ENCODE assay signal across 22 cellular contexts in genomic region chr14:34420547-34421150, GRCh38.
"Had no signal": no experiment of that assay in that cellular context is flagged by ENCODE, and none has a peak within 500 bp of the region (broad histone marks: within the 10 kb centered on the region; RNA-seq: fewer than 3 reads in every experiment).

No MANE protein-coding gene starts in this region.

- H3K4me3 Mint-ChIP-seq: activated CD4-positive, alpha-beta T cell treated with anti-CD3 and anti-CD28 coated beads, Interleukin-2, amount 10 ng/mL, durations not matched to agents 7 days and 5 days; activated CD8-positive, alpha-beta memory T cell treated with anti-CD3 and anti-CD28 coated beads, Interleukin-2, amount 10 ng/mL, durations not matched to agents 7 days and 5 days; activated CD8-positive, alpha-beta T cell treated with anti-CD3 and anti-CD28 coated beads for 36 hours; activated naive CD4-positive, alpha-beta T cell treated with anti-CD3 and anti-CD28 coated beads, Interleukin-2, amount 50 U/mL, for 24 hours; naive thymus-derived CD4-positive, alpha-beta T cell; neural crest cell; T-helper 2 cell treated with Interferon-gamma antibody and Interleukin-4, amounts not matched to agents 5 μg/mL and 100 μg/mL, for 36 hours had no signal

- ATAC-seq: activated CD8-positive, alpha-beta memory T cell treated with anti-CD3 and anti-CD28 coated beads, Interleukin-2, amount 10 ng/mL, durations not matched to agents 7 days and 5 days; activated CD8-positive, alpha-beta T cell treated with anti-CD3 and anti-CD28 coated beads for 36 hours; body of pancreas; left lung; naive thymus-derived CD4-positive, alpha-beta T cell; stimulated activated naive CD8-positive, alpha-beta T cell treated with anti-CD3 and anti-CD28 coated beads, Interleukin-15, Interleukin-2, amounts not matched to agents 100 U/mL and 50 U/mL, for 24 hours; upper lobe of right lung had no signal

- H3K4me1 Mint-ChIP-seq: activated CD4-positive, alpha-beta T cell treated with anti-CD3 and anti-CD28 coated beads, Interleukin-2, amount 10 ng/mL, durations not matched to agents 7 days and 5 days; activated CD8-positive, alpha-beta memory T cell treated with anti-CD3 and anti-CD28 coated beads, Interleukin-2, amount 10 ng/mL, durations not matched to agents 7 days and 5 days; activated naive CD4-positive, alpha-beta T cell treated with anti-CD3 and anti-CD28 coated beads, Interleukin-2, amount 50 U/mL, for 24 hours; neural crest cell had no signal

- DNase-seq: activated CD4-positive, alpha-beta T cell treated with anti-CD3 and anti-CD28 coated beads, Interleukin-2, amount 10 ng/mL, durations not matched to agents 7 days and 5 days; activated CD4-positive, CD25-positive, alpha-beta regulatory T cell treated with anti-CD3 and anti-CD28 coated beads, Interleukin-2, amount 50 U/mL, for 72 hours; activated CD8-positive, alpha-beta memory T cell treated with anti-CD3 and anti-CD28 coated beads, Interleukin-2, amount 10 ng/mL, durations not matched to agents 7 days and 5 days; activated CD8-positive, alpha-beta T cell treated with anti-CD3 and anti-CD28 coated beads for 36 hours; activated gamma-delta T cell treated with Interleukin-2 at 50 U/mL for 16 hours; activated T-cell treated with anti-CD3 and anti-CD28 coated beads for 4 hours; anterior cingulate cortex; body of pancreas; foreskin fibroblast; kidney glomerular epithelial cell; left lung; naive thymus-derived CD4-positive, alpha-beta T cell; spleen; stimulated activated CD4-positive, alpha-beta T cell treated with anti-CD3 and anti-CD28 coated beads, Interleukin-4, amount 100 ng/mL, for 24 hours; stimulated activated naive CD8-positive, alpha-beta T cell treated with anti-CD3 and anti-CD28 coated beads, Interleukin-15, Interleukin-2, amounts not matched to agents 100 U/mL and 50 U/mL, for 24 hours; thyroid gland; upper lobe of right lung had no signal

- H3K4me3 ChIP-seq: body of pancreas, left lung, lung, spleen, thyroid gland, upper lobe of right lung had no signal

- H3K27me3 ChIP-seq: body of pancreas, left lung, spleen, thyroid gland, upper lobe of right lung had no signal

- H3K4me1 ChIP-seq: left lung, spleen, thyroid gland, upper lobe of right lung had no signal

- H3K36me3 Mint-ChIP-seq: activated CD8-positive, alpha-beta memory T cell treated with anti-CD3 and anti-CD28 coated beads, Interleukin-2, amount 10 ng/mL, durations not matched to agents 7 days and 5 days; activated naive CD4-positive, alpha-beta T cell treated with anti-CD3 and anti-CD28 coated beads, Interleukin-2, amount 50 U/mL, for 24 hours had no signal

- H3K36me3 ChIP-seq: left lung, spleen, thyroid gland, upper lobe of right lung had no signal

- H3K27ac ChIP-seq: body of pancreas, left lung, spleen, thyroid gland, upper lobe of right lung, VCaP had no signal

- H3K9me3 ChIP-seq: body of pancreas, thyroid gland had no signal

- H3K27ac Mint-ChIP-seq: activated CD4-positive, alpha-beta T cell treated with anti-CD3 and anti-CD28 coated beads, Interleukin-2, amount 10 ng/mL, durations not matched to agents 7 days and 5 days; activated CD8-positive, alpha-beta memory T cell treated with anti-CD3 and anti-CD28 coated beads, Interleukin-2, amount 10 ng/mL, durations not matched to agents 7 days and 5 days; activated CD8-positive, alpha-beta T cell treated with anti-CD3 and anti-CD28 coated beads for 36 hours; activated naive CD4-positive, alpha-beta T cell treated with anti-CD3 and anti-CD28 coated beads, Interleukin-2, amount 50 U/mL, for 24 hours; naive thymus-derived CD4-positive, alpha-beta T cell; T-helper 2 cell treated with Interferon-gamma antibody and Interleukin-4, amounts not matched to agents 5 μg/mL and 100 μg/mL, for 36 hours had no signal
